8 cellular contexts compared by ENCODE assay signal in genomic region chr10:78407009-78407711, GRCh38.
DNase-seq lines count a peak whose midpoint lies in the region; ATAC-seq, FAIRE-seq and TF ChIP-seq lines count a peak whose summit lies in the region.

No MANE protein-coding gene starts in this region.

- peak; percentile 96 to 99 for ATAC-seq in A549
- peak; percentile 70 for ATAC-seq in GM21381 (IDR thresholded peaks at IDR 0.05; ENCODE audit: unreplicated experiment)
- no peak for ATAC-seq in HG02840 (IDR thresholded peaks at IDR 0.05; ENCODE audit: low FRiP score, unreplicated experiment)

- no peak for TF ChIP-seq POLR2A in A549 (IDR thresholded peaks at IDR 0.05; ENCODE audit: low read length)

- peak overlapping the region in 1 of 2 experiments; percentile 64; a peak in 3 of 6 replicates for H3K27ac ChIP-seq in A549
- H3K27ac ChIP-seq in cingulate gyrus (ENCODE audit: low read depth, low read length): peak overlapping the region; percentile 93

- 39% methylated on average over 15 of the region's 20 CpGs for whole genome bisulfite sequencing in A549 (ENCODE audit: missing lambda C conversion rate)

- FAIRE-seq in A549 (lab: Jason Lieb, UNC): no peak

- H3K9me3 ChIP-seq in A549: no peaks in the 10 kb centered on the region

- POLR2A ChIA-PET in A549 (lab: Yijun Ruan, JAX): no interaction called here

- no peak for TF ChIP-seq EP300 in A549 (IDR thresholded peaks at IDR 0.05)

- peak overlapping the region; percentile 44 for H3K4me3 ChIP-seq in A549

- peak overlapping the region; percentile 74 for H3K4me2 ChIP-seq in A549

- CTCF ChIA-PET in A549 (lab: Yijun Ruan, JAX): interaction anchor here (0.9 to 1.5 kb wide), 3 partner anchors 9 to 360 kb away, joined by 3 to 4 read pairs (median 3); no protein-coding TSS in a partner anchor

- peak; percentile 88 to 93 for DNase-seq in A549 (ENCODE audit: low read depth in 1 of 2, low spot score in 1 of 2)
- DNase-seq in NCI-H187 (lab: John Stamatoyannopoulos, UW): peak; percentile 70 to 88
- peak; percentile 85 for DNase-seq in activated CD4-positive, alpha-beta T cell treated with anti-CD3 and anti-CD28 coated beads for 48 hours
- peak; percentile 86 for DNase-seq in kidney glomerular epithelial cell (lab: John Stamatoyannopoulos, UW)
- DNase-seq in stimulated activated CD4-positive, alpha-beta T cell treated with anti-CD3 and anti-CD28 coated beads, Interleukin-2, amount 100 ng/mL, for 48 hours: peak; percentile 55 to 64

- no peak for TF ChIP-seq CTCF in A549 (IDR thresholded peaks at IDR 0.05)

- peaks cover 14% of the 10 kb centered on the region; the same call in 2 of the 3 replicates for H3K4me1 ChIP-seq in A549

- no peak for TF ChIP-seq RAD21 in A549 (conservative IDR thresholded peaks at IDR 0.05 in 1 of 2, IDR thresholded peaks at IDR 0.05 in 1 of 2)

TF ChIP-seq in A549, 52 proteins besides CTCF, POLR2A, EP300 and RAD21:
- TF ChIP-seq TP53 (CRISPR knock-in tag; IDR thresholded peaks at IDR 0.05) (no peak), PBX3 (IDR thresholded peaks at IDR 0.05) (peak; percentile 94)
